1 cellular context compared by ENCODE assay signal in the genomic region with DNA sequence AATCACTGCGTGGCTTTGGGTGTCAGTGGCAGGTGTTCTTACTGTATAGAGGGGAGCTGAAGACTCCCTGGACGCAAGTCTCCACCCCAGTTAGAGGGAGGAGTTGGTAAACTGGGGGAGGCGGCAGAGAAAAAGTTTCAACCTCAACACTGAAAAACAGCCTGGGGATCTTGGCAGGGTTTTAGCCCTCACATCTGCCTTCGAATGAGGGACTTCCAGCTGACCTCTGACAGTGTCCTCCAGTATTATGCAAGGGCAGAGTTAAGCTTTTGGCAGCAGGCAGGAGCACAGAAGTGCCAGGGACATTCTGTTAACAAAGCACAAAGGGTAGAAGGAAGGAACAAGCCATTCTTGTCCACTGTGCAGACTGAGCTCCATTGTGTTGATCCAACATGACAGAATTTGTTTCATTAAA.
TF ChIP-seq lines count a peak whose summit lies in the region.

No MANE protein-coding gene starts in this region.

TF ChIP-seq in liver, 16 proteins besides CTCF, POLR2A, EP300 and RAD21 (continued from another document):
- TF ChIP-seq, protein P1, sequence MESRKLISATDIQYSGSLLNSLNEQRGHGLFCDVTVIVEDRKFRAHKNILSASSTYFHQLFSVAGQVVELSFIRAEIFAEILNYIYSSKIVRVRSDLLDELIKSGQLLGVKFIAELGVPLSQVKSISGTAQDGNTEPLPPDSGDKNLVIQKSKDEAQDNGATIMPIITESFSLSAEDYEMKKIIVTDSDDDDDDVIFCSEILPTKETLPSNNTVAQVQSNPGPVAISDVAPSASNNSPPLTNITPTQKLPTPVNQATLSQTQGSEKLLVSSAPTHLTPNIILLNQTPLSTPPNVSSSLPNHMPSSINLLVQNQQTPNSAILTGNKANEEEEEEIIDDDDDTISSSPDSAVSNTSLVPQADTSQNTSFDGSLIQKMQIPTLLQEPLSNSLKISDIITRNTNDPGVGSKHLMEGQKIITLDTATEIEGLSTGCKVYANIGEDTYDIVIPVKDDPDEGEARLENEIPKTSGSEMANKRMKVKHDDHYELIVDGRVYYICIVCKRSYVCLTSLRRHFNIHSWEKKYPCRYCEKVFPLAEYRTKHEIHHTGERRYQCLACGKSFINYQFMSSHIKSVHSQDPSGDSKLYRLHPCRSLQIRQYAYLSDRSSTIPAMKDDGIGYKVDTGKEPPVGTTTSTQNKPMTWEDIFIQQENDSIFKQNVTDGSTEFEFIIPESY (IDR thresholded peaks at IDR 0.05) = peak; percentile 14
- no peak for TF ChIP-seq GABPA (IDR thresholded peaks at IDR 0.05 in 1 of 2, conservative IDR thresholded peaks at IDR 0.05 in 1 of 2)
